14 cellular contexts compared by ENCODE assay signal in the genomic region with DNA sequence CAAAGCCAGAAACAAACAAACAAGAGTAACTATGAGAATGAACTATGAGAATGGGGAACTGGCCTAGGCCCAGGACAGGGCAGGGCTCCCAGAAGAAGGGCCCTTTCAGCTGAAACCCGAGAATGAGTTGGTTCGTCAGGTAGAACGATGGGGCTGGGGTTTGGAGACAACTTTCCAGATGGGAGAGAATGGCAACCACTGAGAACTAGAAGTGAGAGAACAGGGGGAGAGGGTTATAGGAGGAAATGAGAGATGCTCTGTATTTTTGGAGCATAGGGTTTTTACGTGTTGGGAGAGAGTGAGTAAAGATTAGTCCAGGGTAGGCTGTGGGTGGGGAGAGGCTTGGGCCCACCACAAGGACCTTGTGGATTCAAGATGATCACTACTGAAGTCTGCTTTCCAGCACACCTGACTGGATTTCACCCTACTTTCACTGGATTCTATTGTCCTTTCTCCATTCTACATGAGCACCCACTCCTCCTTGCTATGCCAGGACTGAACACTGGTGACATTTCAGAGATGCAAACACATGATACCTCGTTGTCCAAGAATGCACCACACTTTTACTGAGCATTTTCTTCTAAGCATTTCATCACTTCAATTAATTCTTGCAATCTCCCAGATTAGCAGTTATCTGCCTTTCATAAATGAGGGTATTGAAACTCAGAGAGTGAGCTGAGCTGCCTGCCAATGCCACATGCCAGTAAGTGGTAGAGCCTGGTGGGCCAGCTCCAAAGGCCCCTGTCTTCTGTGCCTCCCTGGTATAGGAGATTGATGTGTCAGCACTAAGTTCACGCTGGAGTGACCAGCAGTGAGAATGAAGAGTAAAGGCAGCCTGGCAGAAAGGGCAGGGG. TPM values are rescaled to one million over a fixed set of nuclear protein-coding genes. Genes with fewer than 3 reads are reported as not detected.
DNase-seq lines count a peak whose midpoint lies in the region; ATAC-seq, FAIRE-seq and TF ChIP-seq lines count a peak whose summit lies in the region.
"Had no signal": no experiment of that assay in that cellular context is flagged by ENCODE, and none has a peak within 500 bp of the region (broad histone marks: within the 10 kb centered on the region; RNA-seq: fewer than 3 reads in every experiment).

No MANE protein-coding gene starts in this region.

- TF ChIP-seq CTCF in GM12865 (IDR thresholded peaks at IDR 0.05; ENCODE audit: insufficient read depth, low read depth, low read length, missing control alignments) (no peak), K562 (IDR thresholded peaks at IDR 0.05 in 2 of 3, conservative IDR thresholded peaks at IDR 0.05 in 1 of 3; ENCODE audit: insufficient read depth in 2 of 3, low read depth in 1 of 3, low read length in 3 of 3) (no peak)

- 62% methylated on average over 6 of the region's 6 CpGs for WGBS in K562 (ENCODE audit: insufficient coverage, low coverage, missing lambda C conversion rate)

- intact Hi-C loops in K562 (cut with micrococcal nuclease): no loop called here

- TF ChIP-seq RAD21 in K562 (CRISPR knock-in tag; conservative IDR thresholded peaks at IDR 0.05 in 1 of 2, IDR thresholded peaks at IDR 0.05 in 1 of 2): no peak

- POLR2A ChIA-PET in K562 (lab: Yijun Ruan, JAX): interaction anchor here (0.6 to 1.5 kb wide), 3 partner anchors 10 to 109 kb away, joined by 3 to 6 read pairs (median 4); no protein-coding TSS in a partner anchor

- no peaks in the 10 kb centered on the region for H3K9me1 ChIP-seq in K562 (ENCODE audit: control insufficient read depth, insufficient read depth, low read length)

- no peak overlapping the region for H3K9ac ChIP-seq in K562 (ENCODE audit: insufficient read depth in 1 of 2, low read depth in 2 of 2, low read length in 2 of 2)

- BruUV-seq in K562 (replicated peaks; lab: Mats Ljungman, UMichigan): no TSS peak

- H2AFZ ChIP-seq in K562 (ENCODE audit: low read depth, low read length): no peak overlapping the region

- no peaks in the 10 kb centered on the region for H4K20me1 ChIP-seq in K562 (replicated peaks; ENCODE audit: control insufficient read depth, insufficient read depth, low read length)

- H3K27ac ChIP-seq in K562 (ENCODE audit: extremely low read depth, low read depth, low read length): no peak overlapping the region
- H3K27ac ChIP-seq: esophagus squamous epithelium had no signal

- H3K9me3 ChIP-seq in K562 (replicated peaks; ENCODE audit: control insufficient read depth, insufficient read depth, low read depth, low read length) (no peaks in the 10 kb centered on the region), HAP-1 (no peaks in the 10 kb centered on the region)
- H3K9me3 ChIP-seq: esophagus squamous epithelium had no signal

- CTCF ChIA-PET in K562 (lab: Yijun Ruan, JAX; ENCODE audit: low intra/inter-chr PET ratio): no interaction called here

- H3K36me3 ChIP-seq in K562 (ENCODE audit: control insufficient read depth, insufficient read depth, low read length) (no peaks in the 10 kb centered on the region), HAP-1 (replicated peaks) (no peaks in the 10 kb centered on the region; the same call in 1 of the 2 replicates)
- H3K36me3 ChIP-seq: esophagus squamous epithelium had no signal

- in situ Hi-C loops in K562 (cut with MboI): no loop called here
- in situ Hi-C loops in HAP-1 (cut with MboI; ENCODE audit: low sequenced_read_pairs): no loop called here

- TF ChIP-seq POLR2A in K562 (conservative IDR thresholded peaks at IDR 0.05): no peak

- H3K4me2 ChIP-seq in K562 (ENCODE audit: insufficient read depth, low read length): no peak overlapping the region

- ATAC-seq in GM21423 (IDR thresholded peaks at IDR 0.05; ENCODE audit: unreplicated experiment) (peak; percentile 42), HG03066 (IDR thresholded peaks at IDR 0.05; ENCODE audit: low read depth, unreplicated experiment) (peak; percentile 42), K562 (no peak)

- H3K79me2 ChIP-seq in K562 (ENCODE audit: control insufficient read depth, insufficient read depth, low read length): peaks cover 25% of the 10 kb centered on the region

- FAIRE-seq in K562 (lab: Jason Lieb, UNC): no peak

- H3K4me3 ChIP-seq in GM12865 (ENCODE audit: low read depth, low read length) (no peak overlapping the region), K562 (no peak overlapping the region), HAP-1 (no peak overlapping the region)
- H3K4me3 ChIP-seq: esophagus squamous epithelium had no signal

- H3K27me3 ChIP-seq in K562 (ENCODE audit: control insufficient read depth in 2 of 2, insufficient read depth in 2 of 2, low read length in 2 of 2) (no peaks in the 10 kb centered on the region), HAP-1 (ENCODE audit: low read depth) (no peaks in the 10 kb centered on the region)
- H3K27me3 ChIP-seq: esophagus squamous epithelium had no signal

- TF ChIP-seq EP300 in K562 (IDR thresholded peaks at IDR 0.05; ENCODE audit: low read length): no peak

- H3K4me1 ChIP-seq in K562 (replicated peaks in 1 of 2; ENCODE audit: control insufficient read depth in 2 of 2, insufficient read depth in 2 of 2, low read length in 2 of 2) (peaks cover 15 to 18% of the 10 kb centered on the region in 2 experiments; a peak in 4 of 5 replicates), HAP-1 (peaks cover 9% of the 10 kb centered on the region)

- DNase-seq in GM12865 (ENCODE audit: low read depth) (peak; percentile 75), K562 (ENCODE audit: extremely low read depth in 1 of 4, low spot score in 3 of 4) (no peak), NCI-H345 treated with DMSO at 0.1 percent for 48 hours (lab: John Stamatoyannopoulos, UW; ENCODE audit: unreplicated experiment) (no peak), NCI-H2107 (lab: John Stamatoyannopoulos, UW) (no peak), NCI-H146 treated with DMSO at 0.1 percent for 48 hours (lab: John Stamatoyannopoulos, UW; ENCODE audit: unreplicated experiment) (no peak), HAP-1 (ENCODE audit: low spot score in 2 of 2) (no peak)
- DNase-seq: esophagus squamous epithelium, NCI-H748 treated with DMSO at 0.1 percent for 48 hours had no signal

TF ChIP-seq in K562, 482 proteins besides CTCF, POLR2A, EP300 and RAD21 (continues in another document):
- TF ChIP-seq HDAC8 (tag; IDR thresholded peaks at IDR 0.05): no peak

RNA-seq across cellular contexts. Expression of a gene that starts 3.2 kb away (rescaled TPM):
- 35.2 and 43.1 TPM in 2 replicates for total RNA-seq in K562 (2011; cell fraction: chromatin; rRNA removed; ENCODE audit: low replicate concordance)
- total RNA-seq in K562 (2011; cell fraction: nucleolus; rRNA removed): 25.1 and 26.3 TPM in 2 replicates
- total RNA-seq in K562 (2011; cell fraction: nucleoplasm; rRNA removed): 33.6 and 48.1 TPM in 2 replicates
- 9.1 and 11.5 TPM in 2 replicates for total RNA-seq in K562 (2014; rRNA removed)
- 10.0 and 10.8 TPM in 2 replicates for total RNA-seq in K562 (2014; rRNA removed; fragmentation: Illumina TruSeq; extraction: Trizol)
- total RNA-seq in K562 (2015; rRNA removed; fragmentation: Illumina TruSeq; extraction: Trizol): 7.1 and 8.6 TPM in 2 replicates
- 14.8 and 17.3 TPM in 2 replicates for total RNA-seq in K562 (2021)
- polyA plus RNA-seq in K562 (2011; rRNA removed): 19.3 and 19.4 TPM in 2 replicates
- polyA plus RNA-seq in K562 (2011; cell fraction: cytosol; rRNA removed): 10.1 and 20.0 TPM in 2 replicates
- 10.2 and 12.8 TPM in 2 replicates for polyA plus RNA-seq in K562 (2011; cell fraction: nucleus; rRNA removed)
- 7.4 and 20.0 TPM in 2 replicates for polyA plus RNA-seq in K562 (2012)
- polyA plus RNA-seq in K562 (2014; fragmentation: Illumina TruSeq; extraction: Trizol): 19.4 and 19.6 TPM in 2 replicates
- 1 to 10 TPM; 2.6 to 2.7 TPM for polyA plus RNA-seq in K562 (2014; fragmentation: Nextera tagmentation; extraction: Ambion mirVana)
- polyA plus RNA-seq in K562 (2014; rRNA removed): 8.4 and 10.5 TPM in 2 replicates
- 19.3 and 23.1 TPM in 2 replicates for polyA minus RNA-seq in K562 (2011; rRNA and poly(A)+ RNA removed)
- 7.8 and 12.3 TPM in 2 replicates for polyA minus RNA-seq in K562 (2011; cell fraction: cytosol; rRNA and poly(A)+ RNA removed)
- polyA minus RNA-seq in K562 (2011; cell fraction: nucleus; rRNA and poly(A)+ RNA removed): 4.7 and 6.6 TPM in 2 replicates

RNA-seq across cellular contexts. Expression of a gene that starts 20.3 kb away (rescaled TPM):
- 17.1 and 17.3 TPM in 2 replicates for total RNA-seq in K562 (2011; cell fraction: chromatin; rRNA removed; ENCODE audit: low replicate concordance)
- 25.5 and 28.2 TPM in 2 replicates for total RNA-seq in K562 (2011; cell fraction: nucleolus; rRNA removed)
- total RNA-seq in K562 (2011; cell fraction: nucleoplasm; rRNA removed): 26.2 and 31.3 TPM in 2 replicates
- 153 and 194 TPM in 2 replicates for total RNA-seq in K562 (2014; rRNA removed)
- 136 and 150 TPM in 2 replicates for total RNA-seq in K562 (2014; rRNA removed; fragmentation: Illumina TruSeq; extraction: Trizol)
- 151 and 163 TPM in 2 replicates for total RNA-seq in K562 (2015; rRNA removed; fragmentation: Illumina TruSeq; extraction: Trizol)
- 88.4 and 89.9 TPM in 2 replicates for total RNA-seq in K562 (2021)
- 132 and 162 TPM in 2 replicates for polyA plus RNA-seq in K562 (2011; rRNA removed)
- 52.4 and 86.8 TPM in 2 replicates for polyA plus RNA-seq in K562 (2011; cell fraction: cytosol; rRNA removed)
- polyA plus RNA-seq in K562 (2011; cell fraction: nucleus; rRNA removed): 28.2 and 43.9 TPM in 2 replicates
- polyA plus RNA-seq in K562 (2012): 129 and 131 TPM in 2 replicates
- 168 and 193 TPM in 2 replicates for polyA plus RNA-seq in K562 (2014; fragmentation: Illumina TruSeq; extraction: Trizol)
- 100 to 1,000 TPM; 396 to 492 TPM for polyA plus RNA-seq in K562 (2014; fragmentation: Nextera tagmentation; extraction: Ambion mirVana)
- polyA plus RNA-seq in K562 (2014; rRNA removed): 178 and 199 TPM in 2 replicates
- 50.7 and 52.0 TPM in 2 replicates for polyA minus RNA-seq in K562 (2011; rRNA and poly(A)+ RNA removed)
- polyA minus RNA-seq in K562 (2011; cell fraction: cytosol; rRNA and poly(A)+ RNA removed): 24.8 and 31.6 TPM in 2 replicates
- polyA minus RNA-seq in K562 (2011; cell fraction: nucleus; rRNA and poly(A)+ RNA removed): 15.2 and 23.8 TPM in 2 replicates

RNA-seq across cellular contexts. Expression of a gene that starts 49.7 kb away (rescaled TPM):
- not detected in 2 replicates for total RNA-seq in K562 (2011; cell fraction: chromatin; rRNA removed; ENCODE audit: low replicate concordance)
- not detected in 2 replicates for total RNA-seq in K562 (2011; cell fraction: nucleolus; rRNA removed)
- not detected in 2 replicates for total RNA-seq in K562 (2011; cell fraction: nucleoplasm; rRNA removed)
- total RNA-seq in K562 (2014; rRNA removed) (not detected in 2 replicates), K562 (2014; rRNA removed; fragmentation: Illumina TruSeq; extraction: Trizol) (not detected in 2 replicates), K562 (2015; rRNA removed; fragmentation: Illumina TruSeq; extraction: Trizol) (not detected in 2 replicates), K562 (2021) (not detected in 2 replicates)
- polyA plus RNA-seq in K562 (2011; rRNA removed) (not detected in 2 replicates), K562 (2014; fragmentation: Illumina TruSeq; extraction: Trizol) (not detected in 2 replicates), K562 (2014; fragmentation: Nextera tagmentation; extraction: Ambion mirVana) (not detected), K562 (2014; rRNA removed) (not detected in 2 replicates)
- polyA plus RNA-seq in K562 (2011; cell fraction: cytosol; rRNA removed): not detected in 2 replicates
- polyA plus RNA-seq in K562 (2011; cell fraction: nucleus; rRNA removed): not detected in 2 replicates
- not detected in 2 replicates for polyA plus RNA-seq in K562 (2012)
- polyA minus RNA-seq in K562 (2011; rRNA and poly(A)+ RNA removed): not detected in 2 replicates
- not detected in 2 replicates for polyA minus RNA-seq in K562 (2011; cell fraction: cytosol; rRNA and poly(A)+ RNA removed)
- polyA minus RNA-seq in K562 (2011; cell fraction: nucleus; rRNA and poly(A)+ RNA removed): not detected in 2 replicates
- total RNA-seq: esophagus squamous epithelium, M059J, subcutaneous adipose tissue had no signal
- polyA plus RNA-seq: BJ, neural cell had no signal
